ENCODE assay signal across 10 cellular contexts in genomic region chr2:51795248-51795888, GRCh38.
A peak's percentile ranks its signal among the peaks of the same experiment; 100 is the strongest.
DNase-seq lines count a peak whose midpoint lies in the region; ATAC-seq, FAIRE-seq and TF ChIP-seq lines count a peak whose summit lies in the region.
"Had no signal": no experiment of that assay in that cellular context is flagged by ENCODE, and none has a peak within 500 bp of the region (broad histone marks: within the 10 kb centered on the region; RNA-seq: fewer than 3 reads in every experiment).

No MANE protein-coding gene starts in this region.

- no peak overlapping the region for H3K4me2 ChIP-seq in OCI-LY1 (ENCODE audit: low read length)

- no peaks in the 10 kb centered on the region for H3K27me3 ChIP-seq in OCI-LY1 (ENCODE audit: insufficient read depth, low read length)
- no peaks in the 10 kb centered on the region for H3K27me3 ChIP-seq in upper lobe of right lung

- DNase-seq in COLO668 (lab: John Stamatoyannopoulos, UW; ENCODE audit: unreplicated experiment) (peak; percentile 41), H54 (ENCODE audit: insufficient read length, low spot score) (no peak), fibroblast of pulmonary artery (ENCODE audit: low read depth) (no peak), activated gamma-delta T cell (lab: John Stamatoyannopoulos, UW) (no peak), upper lobe of right lung (no peak), epidermal melanocyte (ENCODE audit: insufficient read length, low spot score) (no peak), putamen (ENCODE audit: low spot score) (no peak)

- FAIRE-seq in H54 (lab: Jason Lieb, UNC) = peak; percentile 57
- FAIRE-seq: keratinocyte, TTC549 had no signal

- TF ChIP-seq CTCF in OCI-LY1 (IDR thresholded peaks at IDR 0.05; ENCODE audit: low read length) (peak; percentile 67), fibroblast of pulmonary artery (IDR thresholded peaks at IDR 0.05; ENCODE audit: low read length, missing control alignments) (peak; percentile 35), upper lobe of right lung (IDR thresholded peaks at IDR 0.05) (no peak)

- no peaks in the 10 kb centered on the region for H3K9me2 ChIP-seq in OCI-LY1 (ENCODE audit: low read depth, low read length)

- TF ChIP-seq POLR2A in H54 (IDR thresholded peaks at IDR 0.05; ENCODE audit: low read depth, low read length) = no peak

- no peaks in the 10 kb centered on the region for H3K4me1 ChIP-seq in OCI-LY1 (ENCODE audit: insufficient read depth, low read length, severe bottlenecking)
- no peaks in the 10 kb centered on the region for H3K4me1 ChIP-seq in upper lobe of right lung

- H2AFZ ChIP-seq in OCI-LY1 (ENCODE audit: low read length) = no peak overlapping the region

- no peaks in the 10 kb centered on the region for H4K20me1 ChIP-seq in OCI-LY1 (ENCODE audit: insufficient read depth, low read length)

- ATAC-seq in upper lobe of right lung = no peak

- no peak overlapping the region for H3K27ac ChIP-seq in OCI-LY1 (ENCODE audit: low read depth, low read length, poor library complexity, severe bottlenecking)
- no peak overlapping the region for H3K27ac ChIP-seq in upper lobe of right lung

- H3K36me3 ChIP-seq in OCI-LY1 (ENCODE audit: insufficient read depth, low read length) = no peaks in the 10 kb centered on the region
- H3K36me3 ChIP-seq in upper lobe of right lung = no peaks in the 10 kb centered on the region

- no peaks in the 10 kb centered on the region for H3F3A ChIP-seq in OCI-LY1 (ENCODE audit: insufficient read depth, low read length)

- no peaks in the 10 kb centered on the region for H3K79me2 ChIP-seq in OCI-LY1 (ENCODE audit: insufficient read depth, low read length)

- intact Hi-C loops in upper lobe of right lung (cut with DNase I) = no loop called here

- H3K4me3 ChIP-seq in OCI-LY1 (ENCODE audit: low read depth, low read length, poor library complexity, severe bottlenecking) = no peak overlapping the region
- no peak overlapping the region for H3K4me3 ChIP-seq in fibroblast of pulmonary artery (replicated peaks; ENCODE audit: low read depth, low read length)
- no peak overlapping the region for H3K4me3 ChIP-seq in upper lobe of right lung

- H3K9me3 ChIP-seq in OCI-LY1 (ENCODE audit: low read length) (no peaks in the 10 kb centered on the region), upper lobe of right lung (no peaks in the 10 kb centered on the region)

- H3K9ac ChIP-seq in OCI-LY1 (ENCODE audit: low read length) = no peak overlapping the region
